8 cellular contexts compared by ENCODE assay signal in genomic region chr20:347640-348484, GRCh38. TPM values are rescaled to one million over a fixed set of nuclear protein-coding genes. Genes with fewer than 3 reads are reported as not detected.
DNase-seq lines count a peak whose midpoint lies in the region; ATAC-seq and TF ChIP-seq lines count a peak whose summit lies in the region.

No MANE protein-coding gene starts in this region.

- peaks cover 0 to 32% (median 8%) of the 10 kb centered on the region in 3 donors for H3K36me3 ChIP-seq in esophagus squamous epithelium
- H3K36me3 ChIP-seq in mucosa of stomach (ENCODE audit: control insufficient read depth, insufficient read depth, low read length): no peaks in the 10 kb centered on the region

- no peak for TF ChIP-seq CTCF in esophagus squamous epithelium (IDR thresholded peaks at IDR 0.05)

- H3K9ac ChIP-seq in mucosa of stomach (ENCODE audit: low read length): peak overlapping the region; percentile 53

- WGBS in esophagus squamous epithelium, 2 donors: 0% methylated on average over 23 to 30 of the region's 61 CpGs

- peak overlapping the region; percentile 80 to 96 (median 91) for H3K27ac ChIP-seq in esophagus squamous epithelium

- H3K9me3 ChIP-seq in esophagus squamous epithelium: peaks cover 0 to 3% (median 0%) of the 10 kb centered on the region in 3 donors
- H3K9me3 ChIP-seq in mucosa of stomach (ENCODE audit: control insufficient read depth, low read length): no peaks in the 10 kb centered on the region

- ATAC-seq in GM21723 (IDR thresholded peaks at IDR 0.05; ENCODE audit: unreplicated experiment): peak; percentile 75

- H3K27me3 ChIP-seq in esophagus squamous epithelium (no peaks in the 10 kb centered on the region), mucosa of stomach (ENCODE audit: control insufficient read depth, insufficient read depth, low read length) (no peaks in the 10 kb centered on the region)

- TF ChIP-seq POLR2A in esophagus squamous epithelium (IDR thresholded peaks at IDR 0.05): peak in 2 of 4 donors; percentile 19 to 38

- H3K4me3 ChIP-seq in Jurkat, Clone E6-1 (ENCODE audit: low read length): peak overlapping the region; percentile 68
- H3K4me3 ChIP-seq in esophagus squamous epithelium (peak overlapping the region; percentile 68 to 78 (median 76)), mucosa of stomach (ENCODE audit: low read length) (peak overlapping the region; percentile 74)

- H3K4me1 ChIP-seq in esophagus squamous epithelium: peaks cover 6 to 34% (median 8%) of the 10 kb centered on the region in 3 donors
- peaks cover 17% of the 10 kb centered on the region for H3K4me1 ChIP-seq in mucosa of stomach (ENCODE audit: control insufficient read depth, insufficient read depth, low read length)

- DNase-seq in Daoy (ENCODE audit: low read depth) (peak; percentile 96), OCI-M1 (lab: John Stamatoyannopoulos, UW) (peak; percentile 98), activated T-helper 1 cell treated with Interleukin-2 at 50 U/mL for 16 hours (ENCODE audit: low read depth) (peak; percentile 38), esophagus squamous epithelium (lab: John Stamatoyannopoulos, UW) (no peak), stromal cell of bone marrow (ENCODE audit: low read depth) (peak; percentile 87)
- DNase-seq in Jurkat, Clone E6-1 (ENCODE audit: low read depth, low spot score): peak; percentile 49

- intact Hi-C loops in esophagus squamous epithelium (cut with DNase I): loop anchor here (10.0 kb wide), 1 partner anchor 307 kb away; the partner anchor contains the start of gene SRXN1

RNA-seq across cellular contexts. Expression of gene NRSN2, which starts 1.0 kb away (rescaled TPM):
- 19.2 and 19.3 TPM in 2 replicates for total RNA-seq in Daoy (2014; rRNA removed; shearing (Covaris generic))
- not detected for polyA plus RNA-seq in Jurkat, Clone E6-1 (2012; ENCODE audit: insufficient read depth, insufficient read length)
- total RNA-seq in esophagus squamous epithelium: 10 to 100 TPM in 1 of 4 donors, 1 to 10 TPM in 3; 3.7 to 13.8 (median 7.2) TPM

RNA-seq across cellular contexts. Expression of gene SOX12, which starts 22.5 kb away (rescaled TPM):
- total RNA-seq in Daoy (2014; rRNA removed; shearing (Covaris generic)): 1.1 and 1.5 TPM in 2 replicates
- 18.5 TPM for polyA plus RNA-seq in Jurkat, Clone E6-1 (2012; ENCODE audit: insufficient read depth, insufficient read length)
- 1 to 10 TPM; 2.1 to 3.8 (median 3.3) TPM for total RNA-seq in esophagus squamous epithelium

RNA-seq across cellular contexts. Expression of gene TRIB3, which starts 32.7 kb away (rescaled TPM):
- total RNA-seq in Daoy (2014; rRNA removed; shearing (Covaris generic)): 11.2 and 16.3 TPM in 2 replicates
- polyA plus RNA-seq in Jurkat, Clone E6-1 (2012; ENCODE audit: insufficient read depth, insufficient read length): 19.0 TPM
- total RNA-seq in esophagus squamous epithelium: 10 to 100 TPM in 3 of 4 donors, 1 to 10 TPM in 1; 6.5 to 22.0 (median 11.9) TPM

RNA-seq across cellular contexts. Expression of gene ZCCHC3, which starts 50.5 kb away (rescaled TPM):
- 14.3 and 15.8 TPM in 2 replicates for total RNA-seq in Daoy (2014; rRNA removed; shearing (Covaris generic))
- 22.0 TPM for polyA plus RNA-seq in Jurkat, Clone E6-1 (2012; ENCODE audit: insufficient read depth, insufficient read length)
- 10 to 100 TPM in 1 of 4 donors, 1 to 10 TPM in 3; 6.8 to 14.1 (median 9.2) TPM for total RNA-seq in esophagus squamous epithelium

RNA-seq across cellular contexts. Expression of gene C20orf96, which starts 57.3 kb away (rescaled TPM):
- 0.51 and 0.57 TPM in 2 replicates for total RNA-seq in Daoy (2014; rRNA removed; shearing (Covaris generic))
- 26.2 TPM for polyA plus RNA-seq in Jurkat, Clone E6-1 (2012; ENCODE audit: insufficient read depth, insufficient read length)
- 1 to 10 TPM in 2 of 4 donors, under 1 TPM in 2; 0.19 to 1.1 (median 0.89) TPM for total RNA-seq in esophagus squamous epithelium
